Comparison of ENCODE assay signal across 8 cellular contexts in the genomic region with DNA sequence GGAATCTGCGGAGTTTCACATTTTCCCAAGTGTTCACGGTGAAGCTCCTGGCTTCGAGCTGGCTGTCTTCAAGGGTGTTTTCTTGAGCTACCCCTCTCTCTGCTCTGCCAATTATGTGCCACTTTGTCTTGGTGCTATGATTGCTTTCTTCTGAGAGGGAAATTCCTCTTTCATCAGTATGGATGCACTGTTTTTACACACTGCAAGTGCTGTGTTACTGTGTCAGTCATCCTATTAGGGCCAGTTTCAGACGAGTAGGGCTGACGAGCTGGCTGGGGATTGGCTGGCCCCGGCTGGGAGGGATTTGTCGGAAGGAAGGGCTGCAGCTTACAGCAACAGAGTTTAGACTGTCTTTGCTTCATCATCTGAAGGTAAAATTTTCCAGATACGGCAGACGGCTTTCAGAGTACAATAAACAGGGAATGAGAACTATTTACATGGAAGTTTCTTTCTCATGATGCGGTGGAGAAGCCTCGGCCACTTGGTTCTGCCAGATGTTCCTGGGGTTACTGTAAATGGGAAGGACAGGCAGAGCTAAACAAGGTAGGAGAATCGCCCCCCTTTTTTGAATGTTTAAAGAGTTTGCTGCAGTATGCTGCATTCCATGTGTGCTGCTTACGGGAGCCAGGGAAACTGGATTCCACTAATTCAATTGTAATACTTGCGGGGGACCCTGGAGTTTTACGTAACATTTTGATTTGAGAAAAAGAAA. TPM values are rescaled to one million over a fixed set of nuclear protein-coding genes. Genes with fewer than 3 reads are reported as not detected.
DNase-seq lines count a peak whose midpoint lies in the region; ATAC-seq and TF ChIP-seq lines count a peak whose summit lies in the region.

A gene with protein sequence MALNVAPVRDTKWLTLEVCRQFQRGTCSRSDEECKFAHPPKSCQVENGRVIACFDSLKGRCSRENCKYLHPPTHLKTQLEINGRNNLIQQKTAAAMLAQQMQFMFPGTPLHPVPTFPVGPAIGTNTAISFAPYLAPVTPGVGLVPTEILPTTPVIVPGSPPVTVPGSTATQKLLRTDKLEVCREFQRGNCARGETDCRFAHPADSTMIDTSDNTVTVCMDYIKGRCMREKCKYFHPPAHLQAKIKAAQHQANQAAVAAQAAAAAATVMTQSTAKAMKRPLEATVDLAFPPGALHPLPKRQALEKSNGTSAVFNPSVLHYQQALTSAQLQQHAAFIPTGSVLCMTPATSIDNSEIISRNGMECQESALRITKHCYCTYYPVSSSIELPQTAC (plus strand): TSS at position 345 of the 712 bp plus-strand sequence. CDS start 53,903 bp downstream, outside the sequence.

- H3K4me3 ChIP-seq in astrocyte of the cerebellum (ENCODE audit: low read depth, low read length) (peak within 1 kb of the TSS; percentile 82), aorta (ENCODE audit: low read length in 2 of 2) (peak within 1 kb of the TSS; percentile 96 to 100)

- H3K27ac ChIP-seq in aorta (ENCODE audit: low read depth in 1 of 2, low read length in 2 of 2), result peak within 1 kb of the TSS; percentile 68 to 91

- H3K27me3 ChIP-seq in aorta (ENCODE audit: control insufficient read depth in 1 of 2, insufficient read depth in 2 of 2, low read length in 1 of 2), result no peaks in the 10 kb centered on the region

- no peaks in the 10 kb centered on the region for H3K9me3 ChIP-seq in aorta (ENCODE audit: control insufficient read depth, low read length)

- in situ Hi-C loops in astrocyte of the cerebellum (cut with HindIII; ENCODE audit: low sequenced_read_pairs), result no loop called here

- intact Hi-C loops in aorta (cut with DNase I), result loop anchor here (2.0 to 5.0 kb wide), 4 partner anchors 35 to 135 kb away; no protein-coding TSS in a partner anchor

- DNase-seq in NCI-H187 (lab: John Stamatoyannopoulos, UW), result peak; percentile 81 to 82
- peak; percentile 74 for DNase-seq in T-helper 9 cell
- peak; percentile 89 for DNase-seq in astrocyte of the cerebellum (ENCODE audit: low read depth)
- DNase-seq in hepatic stellate cell (ENCODE audit: low spot score), result peak; percentile 80
- peak; percentile 96 for DNase-seq in renal cortical epithelial cell (ENCODE audit: low read depth)
- DNase-seq in aorta, result peak; percentile 94 to 96

- peak; percentile 95 for ATAC-seq in GM18502 (IDR thresholded peaks at IDR 0.05; ENCODE audit: poor library complexity, unreplicated experiment)
- ATAC-seq in HG02943 (IDR thresholded peaks at IDR 0.05; ENCODE audit: low read depth, unreplicated experiment), result peak; percentile 95
- ATAC-seq in aorta (ENCODE audit: low FRiP score), result peak; percentile 94

- no peak for TF ChIP-seq CTCF in astrocyte of the cerebellum (IDR thresholded peaks at IDR 0.05; ENCODE audit: low read depth, low read length, missing control alignments)

- WGBS in aorta, 2 donors, result 2 to 3% methylated on average over 15 of the region's 15 CpGs

- no peaks in the 10 kb centered on the region for H3K36me3 ChIP-seq in aorta (ENCODE audit: control insufficient read depth in 1 of 2, insufficient read depth in 2 of 2, low read length in 1 of 2)

- H3K4me1 ChIP-seq in aorta (ENCODE audit: control insufficient read depth in 1 of 2, insufficient read depth in 2 of 2, low read length in 2 of 2), result peaks cover 0 to 4% of the 10 kb centered on the region in 2 donors

RNA-seq across cellular contexts. Expression of the gene that starts here (rescaled TPM):
- total RNA-seq in renal cortical epithelial cell, result 36.5 and 124 TPM in 2 replicates
- total RNA-seq in aorta, result 10 to 100 TPM; 73.4 to 79.4 TPM
- polyA plus RNA-seq in aorta, result 10 to 100 TPM; 26.5 to 38.0 TPM

Comparison
In these comparisons a context has a peak if more than half of its experiments do, and no peak if none do; other contexts are left out.
1. Peak in every context shown above with its lines: DNase-seq, ATAC-seq, H3K4me3 ChIP-seq and H3K27ac ChIP-seq.